ENCODE assay signal across 2 cellular contexts in genomic region chr19:51016798-51017683, GRCh38.
TF ChIP-seq lines count a peak whose summit lies in the region.

No MANE protein-coding gene starts in this region.

TF ChIP-seq in K562, 482 proteins besides CTCF, POLR2A, EP300 and RAD21 (continues in another document):
- TF ChIP-seq PURB (CRISPR knock-in tag; IDR thresholded peaks at IDR 0.05; ENCODE audit: low read depth) = no peak
- TF ChIP-seq DACH1 (IDR thresholded peaks at IDR 0.05; ENCODE audit: partially characterized antibody) = peak; percentile 14
- peak; percentile 73; the same call in 1 of the 2 replicates for TF ChIP-seq STAG1 (CRISPR knock-in tag; IDR thresholded peaks at IDR 0.05; ENCODE audit: borderline replicate concordance)
- TF ChIP-seq ZKSCAN1 (IDR thresholded peaks at IDR 0.05; ENCODE audit: low read depth, low read length) = no peak
- peak in 1 of 2 experiments; percentile 17; a peak in 1 of 4 replicates for TF ChIP-seq NRF1 (conservative IDR thresholded peaks at IDR 0.05 in 1 of 2, IDR thresholded peaks at IDR 0.05 in 1 of 2)
- peak; percentile 65 for TF ChIP-seq SMC3 (conservative IDR thresholded peaks at IDR 0.05; ENCODE audit: insufficient read depth, low read depth, low read length)
- no peak for TF ChIP-seq MXD1 (CRISPR knock-in tag; IDR thresholded peaks at IDR 0.05; ENCODE audit: borderline replicate concordance, poor library complexity, severe bottlenecking)
- peak; percentile 29 for TF ChIP-seq PHF20 (IDR thresholded peaks at IDR 0.05; ENCODE audit: partially characterized antibody)
- TF ChIP-seq SIX5 (IDR thresholded peaks at IDR 0.05; ENCODE audit: borderline replicate concordance in 1 of 2, insufficient read depth in 1 of 2, low read depth in 1 of 2, low read length in 2 of 2) = no peak
- peak; percentile 74; the same call in 1 of the 2 replicates for TF ChIP-seq RB1 (IDR thresholded peaks at IDR 0.05; ENCODE audit: low read depth)
- TF ChIP-seq HOXB6 (CRISPR knock-in tag; IDR thresholded peaks at IDR 0.05; ENCODE audit: borderline replicate concordance) = no peak
- no peak for TF ChIP-seq TCF7L2 (IDR thresholded peaks at IDR 0.05; ENCODE audit: low read depth, low read length)
- TF ChIP-seq TEAD1 (CRISPR knock-in tag; IDR thresholded peaks at IDR 0.05) = 0 out of 4 replicates have a peak, but pooled peaks of 1 of the 2 experiments have one; percentile 32
- TF ChIP-seq MAZ (CRISPR knock-in tag; conservative IDR thresholded peaks at IDR 0.05 in 1 of 2, IDR thresholded peaks at IDR 0.05 in 1 of 2) = peak in 1 of 2 experiments; percentile 18; a peak in 1 of 4 replicates
- TF ChIP-seq RNF219 (CRISPR knock-in tag; IDR thresholded peaks at IDR 0.05) = no peak
- TF ChIP-seq, protein P1, sequence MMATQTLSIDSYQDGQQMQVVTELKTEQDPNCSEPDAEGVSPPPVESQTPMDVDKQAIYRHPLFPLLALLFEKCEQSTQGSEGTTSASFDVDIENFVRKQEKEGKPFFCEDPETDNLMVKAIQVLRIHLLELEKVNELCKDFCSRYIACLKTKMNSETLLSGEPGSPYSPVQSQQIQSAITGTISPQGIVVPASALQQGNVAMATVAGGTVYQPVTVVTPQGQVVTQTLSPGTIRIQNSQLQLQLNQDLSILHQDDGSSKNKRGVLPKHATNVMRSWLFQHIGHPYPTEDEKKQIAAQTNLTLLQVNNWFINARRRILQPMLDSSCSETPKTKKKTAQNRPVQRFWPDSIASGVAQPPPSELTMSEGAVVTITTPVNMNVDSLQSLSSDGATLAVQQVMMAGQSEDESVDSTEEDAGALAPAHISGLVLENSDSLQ (IDR thresholded peaks at IDR 0.05) = 0 out of 2 replicates have a peak, but pooled peaks have one; percentile 29
- TF ChIP-seq SRSF1 (IDR thresholded peaks at IDR 0.05; ENCODE audit: low read depth, low read length) = no peak
- TF ChIP-seq ZNF224 (CRISPR knock-in tag; IDR thresholded peaks at IDR 0.05) = no peak
- 0 out of 2 replicates have a peak, but pooled peaks have one; percentile 24 for TF ChIP-seq JUND (IDR thresholded peaks at IDR 0.05; ENCODE audit: borderline replicate concordance, low read depth, low read length)
- no peak; the same call in 2 of the 3 replicates for TF ChIP-seq JUND (tag; IDR thresholded peaks at IDR 0.05; ENCODE audit: borderline replicate concordance, low read depth, low read length)
- no peak for TF ChIP-seq SMAD1 (IDR thresholded peaks at IDR 0.05; ENCODE audit: low read depth, low read length, partially characterized antibody)
- no peak for TF ChIP-seq TRIM24 (IDR thresholded peaks at IDR 0.05)
- TF ChIP-seq, protein P2, sequence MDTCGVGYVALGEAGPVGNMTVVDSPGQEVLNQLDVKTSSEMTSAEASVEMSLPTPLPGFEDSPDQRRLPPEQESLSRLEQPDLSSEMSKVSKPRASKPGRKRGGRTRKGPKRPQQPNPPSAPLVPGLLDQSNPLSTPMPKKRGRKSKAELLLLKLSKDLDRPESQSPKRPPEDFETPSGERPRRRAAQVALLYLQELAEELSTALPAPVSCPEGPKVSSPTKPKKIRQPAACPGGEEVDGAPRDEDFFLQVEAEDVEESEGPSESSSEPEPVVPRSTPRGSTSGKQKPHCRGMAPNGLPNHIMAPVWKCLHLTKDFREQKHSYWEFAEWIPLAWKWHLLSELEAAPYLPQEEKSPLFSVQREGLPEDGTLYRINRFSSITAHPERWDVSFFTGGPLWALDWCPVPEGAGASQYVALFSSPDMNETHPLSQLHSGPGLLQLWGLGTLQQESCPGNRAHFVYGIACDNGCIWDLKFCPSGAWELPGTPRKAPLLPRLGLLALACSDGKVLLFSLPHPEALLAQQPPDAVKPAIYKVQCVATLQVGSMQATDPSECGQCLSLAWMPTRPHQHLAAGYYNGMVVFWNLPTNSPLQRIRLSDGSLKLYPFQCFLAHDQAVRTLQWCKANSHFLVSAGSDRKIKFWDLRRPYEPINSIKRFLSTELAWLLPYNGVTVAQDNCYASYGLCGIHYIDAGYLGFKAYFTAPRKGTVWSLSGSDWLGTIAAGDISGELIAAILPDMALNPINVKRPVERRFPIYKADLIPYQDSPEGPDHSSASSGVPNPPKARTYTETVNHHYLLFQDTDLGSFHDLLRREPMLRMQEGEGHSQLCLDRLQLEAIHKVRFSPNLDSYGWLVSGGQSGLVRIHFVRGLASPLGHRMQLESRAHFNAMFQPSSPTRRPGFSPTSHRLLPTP (IDR thresholded peaks at IDR 0.05; ENCODE audit: borderline replicate concordance, extremely low read depth, insufficient read length) = no peak
- TF ChIP-seq CTBP1 (IDR thresholded peaks at IDR 0.05; ENCODE audit: borderline replicate concordance) = peak; percentile 26; the same call in 1 of the 2 replicates
- no peak for TF ChIP-seq ATF1 (CRISPR knock-in tag; IDR thresholded peaks at IDR 0.05)
- TF ChIP-seq ATF1 (tag; IDR thresholded peaks at IDR 0.05) = 0 out of 2 replicates have a peak, but pooled peaks have one; percentile 29
- 0 out of 2 replicates have a peak, but pooled peaks have one; percentile 44 for TF ChIP-seq ZNF384 (IDR thresholded peaks at IDR 0.05; ENCODE audit: low read depth, low read length)
- TF ChIP-seq SETDB1 (IDR thresholded peaks at IDR 0.05; ENCODE audit: low read length) = no peak
- TF ChIP-seq ESRRA (IDR thresholded peaks at IDR 0.05; ENCODE audit: borderline replicate concordance, low read depth) = 0 out of 2 replicates have a peak, but pooled peaks have one; percentile 18

TF ChIP-seq in GM12891, 5 proteins besides CTCF, POLR2A, EP300 and RAD21:
- TF ChIP-seq SPI1 (IDR thresholded peaks at IDR 0.05; ENCODE audit: low read depth, low read length) (no peak), POU2F2 (IDR thresholded peaks at IDR 0.05; ENCODE audit: low read depth, low read length) (no peak), POLR2AphosphoS5 (IDR thresholded peaks at IDR 0.05; ENCODE audit: low read depth, low read length) (no peak), TAF1 (IDR thresholded peaks at IDR 0.05; ENCODE audit: low read depth, low read length) (no peak), PAX5 (IDR thresholded peaks at IDR 0.05; ENCODE audit: insufficient read depth, low read length, severe bottlenecking) (no peak)
